In genomic region chr7:157773361-157773760, GRCh38 we compare ENCODE assay signal across 17 cellular contexts.
DNase-seq lines count a peak whose midpoint lies in the region; ATAC-seq and TF ChIP-seq lines count a peak whose summit lies in the region.
"Had no signal": no experiment of that assay in that cellular context is flagged by ENCODE, and none has a peak within 500 bp of the region (broad histone marks: within the 10 kb centered on the region; RNA-seq: fewer than 3 reads in every experiment).

No MANE protein-coding gene starts in this region.

- peaks cover 31% of the 10 kb centered on the region for H3K27me3 Mint-ChIP-seq in endothelial cell (ENCODE audit: unreplicated experiment)
- peaks cover 46% of the 10 kb centered on the region for H3K27me3 Mint-ChIP-seq in nephron progenitor cell (ENCODE audit: low read depth, poor library complexity)

- TF ChIP-seq POLR2A in heart left ventricle (IDR thresholded peaks at IDR 0.05), result no peak

- H3K27ac Mint-ChIP-seq in endothelial cell (ENCODE audit: unreplicated experiment) (peak overlapping the region; percentile 32), nephron progenitor cell (peak overlapping the region; percentile 46)

- no peaks in the 10 kb centered on the region for H3K36me3 ChIP-seq in heart left ventricle
- no peaks in the 10 kb centered on the region for H3K36me3 ChIP-seq in aorta (ENCODE audit: control insufficient read depth in 1 of 2, insufficient read depth in 2 of 2, low read length in 1 of 2)

- intact Hi-C loops in Right ventricle myocardium superior (cut with DNase I), result no loop called here
- intact Hi-C loops in heart left ventricle (cut with DNase I), result no loop called here
- intact Hi-C loops in aorta (cut with DNase I), result no loop called here

- H3K27ac ChIP-seq in heart left ventricle (no peak overlapping the region), aorta (ENCODE audit: low read depth in 1 of 2, low read length in 2 of 2) (no peak overlapping the region)

- DNase-seq in Right ventricle myocardium superior (peak; percentile 20), heart left ventricle (no peak), endothelial cell (ENCODE audit: low spot score) (no peak), nephron progenitor cell (no peak), aorta (peak; percentile 20 to 64), inferior parietal cortex (ENCODE audit: extremely low spot score) (no peak), foreskin fibroblast (no peak)
- DNase-seq: C1 segment of cervical spinal cord; Calu3; CD4-positive, alpha-beta memory T cell; COR-L47; DMS53; DMS79 treated with DMSO at 0.1 percent for 48 hours; GF-D8; H7; HCEC 1CT had no signal

- no peak for TF ChIP-seq CTCF in heart left ventricle (IDR thresholded peaks at IDR 0.05)
- TF ChIP-seq CTCF in endothelial cell (IDR thresholded peaks at IDR 0.05; ENCODE audit: unreplicated experiment), result no peak
- TF ChIP-seq CTCF in nephron progenitor cell (IDR thresholded peaks at IDR 0.05), result no peak
- no peak for TF ChIP-seq CTCF in foreskin fibroblast (IDR thresholded peaks at IDR 0.05; ENCODE audit: low read depth, low read length)

- H3K4me3 Mint-ChIP-seq in endothelial cell (ENCODE audit: unreplicated experiment) (no peak overlapping the region), nephron progenitor cell (no peak overlapping the region)
- H3K4me3 Mint-ChIP-seq: CD4-positive, alpha-beta memory T cell had no signal

- peaks cover 34% of the 10 kb centered on the region for H3K36me3 Mint-ChIP-seq in endothelial cell (ENCODE audit: low read depth, unreplicated experiment)
- H3K36me3 Mint-ChIP-seq in nephron progenitor cell (ENCODE audit: low read depth), result peaks cover 9% of the 10 kb centered on the region

- 85 to 87% (median 86%) methylated on average over 9 of the region's 9 CpGs for WGBS in heart left ventricle, 4 donors
- WGBS in aorta, 2 donors, result 79 to 85% methylated on average over 9 of the region's 9 CpGs

- H3K9me3 Mint-ChIP-seq in endothelial cell (ENCODE audit: unreplicated experiment), result peaks cover 48% of the 10 kb centered on the region
- H3K9me3 Mint-ChIP-seq in nephron progenitor cell, result peaks cover 19% of the 10 kb centered on the region

- H3K4me1 Mint-ChIP-seq in endothelial cell (ENCODE audit: unreplicated experiment) (no peaks in the 10 kb centered on the region), nephron progenitor cell (peaks cover 25% of the 10 kb centered on the region)
- H3K4me1 Mint-ChIP-seq: CD4-positive, alpha-beta memory T cell had no signal

- peaks cover 0 to 14% (median 5%) of the 10 kb centered on the region in 12 donors for H3K9me3 ChIP-seq in heart left ventricle
- peaks cover 5% of the 10 kb centered on the region for H3K9me3 ChIP-seq in aorta (ENCODE audit: control insufficient read depth, low read length)

- H3K27me3 ChIP-seq in heart left ventricle, result peaks cover 0 to 21% (median 0%) of the 10 kb centered on the region in 9 donors
- no peaks in the 10 kb centered on the region for H3K27me3 ChIP-seq in aorta (ENCODE audit: control insufficient read depth in 1 of 2, insufficient read depth in 2 of 2, low read length in 1 of 2)

- H3K4me3 ChIP-seq in heart left ventricle, result no peak overlapping the region
- no peak overlapping the region for H3K4me3 ChIP-seq in aorta (ENCODE audit: low read length in 2 of 2)
- H3K4me3 ChIP-seq in foreskin fibroblast (ENCODE audit: low read depth in 1 of 2, low read length in 2 of 2), result no peak overlapping the region

- ATAC-seq in Right ventricle myocardium superior (ENCODE audit: poor library complexity), result no peak
- no peak for ATAC-seq in heart left ventricle
- ATAC-seq in aorta (ENCODE audit: low FRiP score), result no peak
- no peak for ATAC-seq in GM19328 (IDR thresholded peaks at IDR 0.05; ENCODE audit: unreplicated experiment)

- no peaks in the 10 kb centered on the region for H3K4me1 ChIP-seq in heart left ventricle
- H3K4me1 ChIP-seq in aorta (ENCODE audit: control insufficient read depth in 1 of 2, insufficient read depth in 2 of 2, low read length in 2 of 2), result no peaks in the 10 kb centered on the region

Comparison
In these comparisons a context has a peak if more than half of its experiments do, and no peak if none do; other contexts are left out.
1. DNase-seq: peak in Right ventricle myocardium superior (single experiment) and aorta (2 of 2); none in heart left ventricle (0 of 5), endothelial cell (single experiment), nephron progenitor cell (single experiment), inferior parietal cortex (single experiment) and foreskin fibroblast (0 of 2).